ENCODE assay signal across 22 cellular contexts in the genomic region with DNA sequence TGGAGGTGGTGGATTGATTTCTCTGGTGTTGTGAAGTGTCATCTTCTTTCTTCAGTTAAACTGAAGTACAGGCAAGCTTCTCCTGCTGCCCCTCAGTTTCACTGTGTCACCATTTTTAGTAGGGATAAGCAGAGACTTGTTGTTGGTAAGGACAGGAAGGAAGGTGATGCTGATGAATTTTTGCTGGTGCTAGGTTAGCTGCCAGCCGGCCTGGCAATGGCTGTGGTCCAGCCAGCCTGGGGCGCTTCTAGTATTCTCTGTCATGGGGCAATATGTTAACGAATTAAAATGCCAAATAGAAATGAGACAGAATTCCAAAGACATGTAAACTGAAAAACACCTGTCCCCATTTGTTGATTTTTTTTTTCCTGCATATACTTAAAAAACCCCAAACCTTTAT.
"Had no signal": no experiment of that assay in that cellular context is flagged by ENCODE, and none has a peak within 500 bp of the region (broad histone marks: within the 10 kb centered on the region; RNA-seq: fewer than 3 reads in every experiment).

No MANE protein-coding gene starts in this region.

- H3K4me1 ChIP-seq: ascending aorta, gastrocnemius medialis, neural progenitor cell, suprapubic skin had no signal

- H3K4me3 ChIP-seq: ascending aorta, gastrocnemius medialis, neural progenitor cell, suprapubic skin, tibial nerve had no signal

- DNase-seq: activated CD4-positive, alpha-beta T cell treated with anti-CD3 and anti-CD28 coated beads for 48 hours; activated CD4-positive, alpha-beta T cell treated with anti-CD3 and anti-CD28 coated beads, Interleukin-2, amount 50 U/mL, for 48 hours; activated CD8-positive, alpha-beta memory T cell treated with anti-CD3 and anti-CD28 coated beads for 24 hours; activated gamma-delta T cell; activated naive CD4-positive, alpha-beta T cell treated with anti-CD3 and anti-CD28 coated beads, Interleukin-2, amount 10 ng/mL, durations not matched to agents 7 days and 5 days; activated naive CD8-positive, alpha-beta T cell treated with anti-CD3 and anti-CD28 coated beads, Interleukin-2, amount 10 ng/mL, durations not matched to agents 7 days and 5 days; activated T-cell treated with anti-CD3 and anti-CD28 coated beads, Interleukin-2, amount 50 U/mL, for 1 hour; dermis blood vessel endothelial cell; effector CD4-positive, alpha-beta T cell; gastrocnemius medialis; glutamatergic neuron; left cardiac atrium; midbrain; naive thymus-derived CD4-positive, alpha-beta T cell; right cardiac atrium; stimulated activated CD4-positive, alpha-beta T cell treated with anti-CD3 and anti-CD28 coated beads, Interleukin-15, amount 100 ng/mL, for 24 hours; stimulated activated CD4-positive, alpha-beta T cell treated with anti-CD3 and anti-CD28 coated beads, Interleukin-2, amount 100 ng/mL, for 24 hours; stimulated activated naive CD4-positive, alpha-beta T cell had no signal

- H3K4me2 ChIP-seq: neural progenitor cell had no signal

- H3K9ac ChIP-seq: neural progenitor cell had no signal

- H3K27me3 ChIP-seq: ascending aorta, gastrocnemius medialis, neural progenitor cell, suprapubic skin, tibial nerve had no signal

- H2AFZ ChIP-seq: neural progenitor cell had no signal

- H3K27ac ChIP-seq: ascending aorta, gastrocnemius medialis, neural progenitor cell, suprapubic skin, tibial nerve had no signal

- H3K9me3 ChIP-seq: ascending aorta, gastrocnemius medialis, suprapubic skin, tibial nerve had no signal

- H3K36me3 ChIP-seq: ascending aorta, gastrocnemius medialis, neural progenitor cell, suprapubic skin, tibial nerve had no signal
